ENCODE assay signal across 1 cellular context in genomic region chr12:64404470-64405446, GRCh38.
TF ChIP-seq lines count a peak whose summit lies in the region.

No MANE protein-coding gene starts in this region.

TF ChIP-seq in HepG2, 621 proteins besides CTCF, POLR2A, EP300 and RAD21 (continued from another document and continues in another):
- TF ChIP-seq ZNF281 (CRISPR knock-in tag; IDR thresholded peaks at IDR 0.05; ENCODE audit: borderline replicate concordance) (peak; percentile 82), NR2F6 (IDR thresholded peaks at IDR 0.05) (no peak), NR2F6 (CRISPR knock-in tag; IDR thresholded peaks at IDR 0.05) (0 out of 2 replicates have a peak, but pooled peaks have one; percentile 1), ZFP36 (IDR thresholded peaks at IDR 0.05; ENCODE audit: borderline replicate concordance, low read depth, low read length, partially characterized antibody) (no peak), ZNF280D (CRISPR knock-in tag; IDR thresholded peaks at IDR 0.05) (no peak), ZFY (CRISPR knock-in tag; IDR thresholded peaks at IDR 0.05) (peak; percentile 82), ZMYM3 (CRISPR knock-in tag; IDR thresholded peaks at IDR 0.05) (peak; percentile 32; the same call in 1 of the 2 replicates), SRSF4 (IDR thresholded peaks at IDR 0.05; ENCODE audit: low read depth, low read length, poor library complexity, severe bottlenecking) (no peak), CEBPG (CRISPR knock-in tag; IDR thresholded peaks at IDR 0.05) (peak; percentile 97), E2F1 (CRISPR knock-in tag; IDR thresholded peaks at IDR 0.05) (no peak), ZNF83 (CRISPR knock-in tag; IDR thresholded peaks at IDR 0.05; ENCODE audit: borderline replicate concordance) (no peak), PRPF4 (IDR thresholded peaks at IDR 0.05; ENCODE audit: low read depth, low read length, poor library complexity, severe bottlenecking) (no peak), MLLT10 (CRISPR knock-in tag; IDR thresholded peaks at IDR 0.05) (no peak), ZNF263 (CRISPR knock-in tag; IDR thresholded peaks at IDR 0.05) (no peak; the same call in 1 of the 2 replicates), ZNF607 (CRISPR knock-in tag; IDR thresholded peaks at IDR 0.05; ENCODE audit: borderline replicate concordance) (peak; percentile 9; the same call in 1 of the 2 replicates), KLF6 (CRISPR knock-in tag; IDR thresholded peaks at IDR 0.05) (no peak; the same call in 1 of the 2 replicates), FOXC1 (CRISPR knock-in tag; IDR thresholded peaks at IDR 0.05; ENCODE audit: borderline replicate concordance) (no peak; the same call in 1 of the 2 replicates), ZSCAN29 (CRISPR knock-in tag; conservative IDR thresholded peaks at IDR 0.05) (no peak; the same call in 1 of the 2 replicates), BHLHE40 (IDR thresholded peaks at IDR 0.05; ENCODE audit: low read length) (no peak), PAXIP1 (CRISPR knock-in tag; conservative IDR thresholded peaks at IDR 0.05) (no peak), THAP7 (CRISPR knock-in tag; IDR thresholded peaks at IDR 0.05) (0 out of 2 replicates have a peak, but pooled peaks have one; percentile 15), ZNF773 (CRISPR knock-in tag; IDR thresholded peaks at IDR 0.05; ENCODE audit: borderline replicate concordance) (no peak), TERF1 (CRISPR knock-in tag; IDR thresholded peaks at IDR 0.05) (peak; percentile 69; the same call in 1 of the 2 replicates), ZBTB34 (CRISPR knock-in tag; IDR thresholded peaks at IDR 0.05) (no peak; the same call in 1 of the 2 replicates), HNRNPK (IDR thresholded peaks at IDR 0.05; ENCODE audit: low read depth, low read length, poor library complexity, severe bottlenecking) (peak; percentile 85), PREB (CRISPR knock-in tag; IDR thresholded peaks at IDR 0.05) (no peak), ZNF510 (CRISPR knock-in tag; IDR thresholded peaks at IDR 0.05; ENCODE audit: low read depth) (no peak; the same call in 1 of the 2 replicates), PHF5A (CRISPR knock-in tag; IDR thresholded peaks at IDR 0.05; ENCODE audit: low read depth, unreplicated experiment) (no peak), HMG20B (CRISPR knock-in tag; conservative IDR thresholded peaks at IDR 0.05) (no peak), IRX3 (CRISPR knock-in tag; IDR thresholded peaks at IDR 0.05; ENCODE audit: borderline replicate concordance, low read depth) (peak; percentile 47; the same call in 1 of the 2 replicates), MIXL1 (CRISPR knock-in tag; IDR thresholded peaks at IDR 0.05) (peak; percentile 30; the same call in 1 of the 2 replicates), ATF3 (CRISPR knock-in tag; IDR thresholded peaks at IDR 0.05) (peak; percentile 63; the same call in 1 of the 2 replicates)
